Comparison of ENCODE assay signal across 1 cellular context in genomic region chr3:33717616-33717865, GRCh38.
TF ChIP-seq lines count a peak whose summit lies in the region.

No MANE protein-coding gene starts in this region.

TF ChIP-seq in HepG2, 621 proteins besides CTCF, POLR2A, EP300 and RAD21 (continued from another document):
- TF ChIP-seq, protein P1, sequence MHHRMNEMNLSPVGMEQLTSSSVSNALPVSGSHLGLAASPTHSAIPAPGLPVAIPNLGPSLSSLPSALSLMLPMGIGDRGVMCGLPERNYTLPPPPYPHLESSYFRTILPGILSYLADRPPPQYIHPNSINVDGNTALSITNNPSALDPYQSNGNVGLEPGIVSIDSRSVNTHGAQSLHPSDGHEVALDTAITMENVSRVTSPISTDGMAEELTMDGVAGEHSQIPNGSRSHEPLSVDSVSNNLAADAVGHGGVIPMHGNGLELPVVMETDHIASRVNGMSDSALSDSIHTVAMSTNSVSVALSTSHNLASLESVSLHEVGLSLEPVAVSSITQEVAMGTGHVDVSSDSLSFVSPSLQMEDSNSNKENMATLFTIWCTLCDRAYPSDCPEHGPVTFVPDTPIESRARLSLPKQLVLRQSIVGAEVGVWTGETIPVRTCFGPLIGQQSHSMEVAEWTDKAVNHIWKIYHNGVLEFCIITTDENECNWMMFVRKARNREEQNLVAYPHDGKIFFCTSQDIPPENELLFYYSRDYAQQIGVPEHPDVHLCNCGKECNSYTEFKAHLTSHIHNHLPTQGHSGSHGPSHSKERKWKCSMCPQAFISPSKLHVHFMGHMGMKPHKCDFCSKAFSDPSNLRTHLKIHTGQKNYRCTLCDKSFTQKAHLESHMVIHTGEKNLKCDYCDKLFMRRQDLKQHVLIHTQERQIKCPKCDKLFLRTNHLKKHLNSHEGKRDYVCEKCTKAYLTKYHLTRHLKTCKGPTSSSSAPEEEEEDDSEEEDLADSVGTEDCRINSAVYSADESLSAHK (CRISPR knock-in tag; IDR thresholded peaks at IDR 0.05; ENCODE audit: borderline replicate concordance), result no peak
- TF ChIP-seq ZNF607 (CRISPR knock-in tag; IDR thresholded peaks at IDR 0.05; ENCODE audit: borderline replicate concordance), result 0 out of 2 replicates have a peak, but pooled peaks have one; percentile 10
- TF ChIP-seq ZFP82 (CRISPR knock-in tag; IDR thresholded peaks at IDR 0.05; ENCODE audit: borderline replicate concordance), result 0 out of 2 replicates have a peak, but pooled peaks have one; percentile 27
- no peak for TF ChIP-seq NFYB (CRISPR knock-in tag; IDR thresholded peaks at IDR 0.05)
- TF ChIP-seq NFKB2 (CRISPR knock-in tag; IDR thresholded peaks at IDR 0.05; ENCODE audit: borderline replicate concordance), result peak; percentile 42; the same call in 1 of the 2 replicates
- TF ChIP-seq MED13 (CRISPR knock-in tag; IDR thresholded peaks at IDR 0.05), result peak; percentile 61; the same call in 1 of the 2 replicates
- TF ChIP-seq ISL2 (CRISPR knock-in tag; IDR thresholded peaks at IDR 0.05), result 0 out of 2 replicates have a peak, but pooled peaks have one; percentile 34
- TF ChIP-seq ZNF367 (CRISPR knock-in tag; IDR thresholded peaks at IDR 0.05; ENCODE audit: borderline replicate concordance), result peak; percentile 97
- TF ChIP-seq SNAPC2 (CRISPR knock-in tag; IDR thresholded peaks at IDR 0.05), result 0 out of 2 replicates have a peak, but pooled peaks have one; percentile 38
- no peak for TF ChIP-seq ZNF274 (CRISPR knock-in tag; IDR thresholded peaks at IDR 0.05)
- peak; percentile 69; the same call in 1 of the 2 replicates for TF ChIP-seq ZNF773 (CRISPR knock-in tag; IDR thresholded peaks at IDR 0.05; ENCODE audit: borderline replicate concordance)
- TF ChIP-seq, protein P2, sequence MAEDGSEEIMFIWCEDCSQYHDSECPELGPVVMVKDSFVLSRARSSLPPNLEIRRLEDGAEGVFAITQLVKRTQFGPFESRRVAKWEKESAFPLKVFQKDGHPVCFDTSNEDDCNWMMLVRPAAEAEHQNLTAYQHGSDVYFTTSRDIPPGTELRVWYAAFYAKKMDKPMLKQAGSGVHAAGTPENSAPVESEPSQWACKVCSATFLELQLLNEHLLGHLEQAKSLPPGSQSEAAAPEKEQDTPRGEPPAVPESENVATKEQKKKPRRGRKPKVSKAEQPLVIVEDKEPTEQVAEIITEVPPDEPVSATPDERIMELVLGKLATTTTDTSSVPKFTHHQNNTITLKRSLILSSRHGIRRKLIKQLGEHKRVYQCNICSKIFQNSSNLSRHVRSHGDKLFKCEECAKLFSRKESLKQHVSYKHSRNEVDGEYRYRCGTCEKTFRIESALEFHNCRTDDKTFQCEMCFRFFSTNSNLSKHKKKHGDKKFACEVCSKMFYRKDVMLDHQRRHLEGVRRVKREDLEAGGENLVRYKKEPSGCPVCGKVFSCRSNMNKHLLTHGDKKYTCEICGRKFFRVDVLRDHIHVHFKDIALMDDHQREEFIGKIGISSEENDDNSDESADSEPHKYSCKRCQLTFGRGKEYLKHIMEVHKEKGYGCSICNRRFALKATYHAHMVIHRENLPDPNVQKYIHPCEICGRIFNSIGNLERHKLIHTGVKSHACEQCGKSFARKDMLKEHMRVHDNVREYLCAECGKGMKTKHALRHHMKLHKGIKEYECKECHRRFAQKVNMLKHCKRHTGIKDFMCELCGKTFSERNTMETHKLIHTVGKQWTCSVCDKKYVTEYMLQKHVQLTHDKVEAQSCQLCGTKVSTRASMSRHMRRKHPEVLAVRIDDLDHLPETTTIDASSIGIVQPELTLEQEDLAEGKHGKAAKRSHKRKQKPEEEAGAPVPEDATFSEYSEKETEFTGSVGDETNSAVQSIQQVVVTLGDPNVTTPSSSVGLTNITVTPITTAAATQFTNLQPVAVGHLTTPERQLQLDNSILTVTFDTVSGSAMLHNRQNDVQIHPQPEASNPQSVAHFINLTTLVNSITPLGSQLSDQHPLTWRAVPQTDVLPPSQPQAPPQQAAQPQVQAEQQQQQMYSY (CRISPR knock-in tag; IDR thresholded peaks at IDR 0.05), result peak; percentile 75; the same call in 1 of the 2 replicates
- 0 out of 2 replicates have a peak, but pooled peaks have one; percentile 30 for TF ChIP-seq ZZZ3 (CRISPR knock-in tag; IDR thresholded peaks at IDR 0.05; ENCODE audit: borderline replicate concordance)
- TF ChIP-seq ZNF589 (CRISPR knock-in tag; conservative IDR thresholded peaks at IDR 0.05), result 0 out of 2 replicates have a peak, but pooled peaks have one; percentile 20
- peak; percentile 52 for TF ChIP-seq ELF1 (CRISPR knock-in tag; IDR thresholded peaks at IDR 0.05)
- TF ChIP-seq ZNF264 (CRISPR knock-in tag; IDR thresholded peaks at IDR 0.05), result 0 out of 2 replicates have a peak, but pooled peaks have one; percentile 38
- TF ChIP-seq TCF7 (IDR thresholded peaks at IDR 0.05; ENCODE audit: low read depth), result peak; percentile 47; the same call in 1 of the 2 replicates
- peak; percentile 23; the same call in 1 of the 2 replicates for TF ChIP-seq ZNF816 (CRISPR knock-in tag; IDR thresholded peaks at IDR 0.05; ENCODE audit: borderline replicate concordance)
- no peak for TF ChIP-seq ZNF350 (CRISPR knock-in tag; IDR thresholded peaks at IDR 0.05; ENCODE audit: borderline replicate concordance, low read depth)
- TF ChIP-seq ADNP (CRISPR knock-in tag; IDR thresholded peaks at IDR 0.05), result peak; percentile 47; the same call in 1 of the 2 replicates
- no peak for TF ChIP-seq E2F2 (CRISPR knock-in tag; IDR thresholded peaks at IDR 0.05; ENCODE audit: borderline replicate concordance)
- TF ChIP-seq, protein P3, sequence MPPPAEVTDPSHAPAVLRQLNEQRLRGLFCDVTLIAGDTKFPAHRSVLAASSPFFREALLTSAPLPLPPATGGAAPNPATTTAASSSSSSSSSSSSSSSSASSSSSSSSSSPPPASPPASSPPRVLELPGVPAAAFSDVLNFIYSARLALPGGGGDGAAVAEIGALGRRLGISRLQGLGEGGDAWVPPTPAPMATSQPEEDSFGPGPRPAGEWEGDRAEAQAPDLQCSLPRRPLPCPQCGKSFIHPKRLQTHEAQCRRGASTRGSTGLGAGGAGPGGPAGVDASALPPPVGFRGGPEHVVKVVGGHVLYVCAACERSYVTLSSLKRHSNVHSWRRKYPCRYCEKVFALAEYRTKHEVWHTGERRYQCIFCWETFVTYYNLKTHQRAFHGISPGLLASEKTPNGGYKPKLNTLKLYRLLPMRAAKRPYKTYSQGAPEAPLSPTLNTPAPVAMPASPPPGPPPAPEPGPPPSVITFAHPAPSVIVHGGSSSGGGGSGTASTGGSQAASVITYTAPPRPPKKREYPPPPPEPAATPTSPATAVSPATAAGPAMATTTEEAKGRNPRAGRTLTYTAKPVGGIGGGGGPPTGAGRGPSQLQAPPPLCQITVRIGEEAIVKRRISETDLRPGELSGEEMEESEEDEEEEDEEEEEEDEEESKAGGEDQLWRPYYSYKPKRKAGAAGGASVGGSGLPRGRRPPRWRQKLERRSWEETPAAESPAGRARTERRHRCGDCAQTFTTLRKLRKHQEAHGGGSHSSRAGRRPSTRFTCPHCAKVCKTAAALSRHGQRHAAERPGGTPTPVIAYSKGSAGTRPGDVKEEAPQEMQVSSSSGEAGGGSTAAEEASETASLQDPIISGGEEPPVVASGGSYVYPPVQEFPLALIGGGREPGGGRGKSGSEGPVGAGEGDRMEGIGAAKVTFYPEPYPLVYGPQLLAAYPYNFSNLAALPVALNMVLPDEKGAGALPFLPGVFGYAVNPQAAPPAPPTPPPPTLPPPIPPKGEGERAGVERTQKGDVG (CRISPR knock-in tag; IDR thresholded peaks at IDR 0.05; ENCODE audit: borderline replicate concordance), result peak; percentile 39; the same call in 1 of the 2 replicates
- TF ChIP-seq, protein P4, sequence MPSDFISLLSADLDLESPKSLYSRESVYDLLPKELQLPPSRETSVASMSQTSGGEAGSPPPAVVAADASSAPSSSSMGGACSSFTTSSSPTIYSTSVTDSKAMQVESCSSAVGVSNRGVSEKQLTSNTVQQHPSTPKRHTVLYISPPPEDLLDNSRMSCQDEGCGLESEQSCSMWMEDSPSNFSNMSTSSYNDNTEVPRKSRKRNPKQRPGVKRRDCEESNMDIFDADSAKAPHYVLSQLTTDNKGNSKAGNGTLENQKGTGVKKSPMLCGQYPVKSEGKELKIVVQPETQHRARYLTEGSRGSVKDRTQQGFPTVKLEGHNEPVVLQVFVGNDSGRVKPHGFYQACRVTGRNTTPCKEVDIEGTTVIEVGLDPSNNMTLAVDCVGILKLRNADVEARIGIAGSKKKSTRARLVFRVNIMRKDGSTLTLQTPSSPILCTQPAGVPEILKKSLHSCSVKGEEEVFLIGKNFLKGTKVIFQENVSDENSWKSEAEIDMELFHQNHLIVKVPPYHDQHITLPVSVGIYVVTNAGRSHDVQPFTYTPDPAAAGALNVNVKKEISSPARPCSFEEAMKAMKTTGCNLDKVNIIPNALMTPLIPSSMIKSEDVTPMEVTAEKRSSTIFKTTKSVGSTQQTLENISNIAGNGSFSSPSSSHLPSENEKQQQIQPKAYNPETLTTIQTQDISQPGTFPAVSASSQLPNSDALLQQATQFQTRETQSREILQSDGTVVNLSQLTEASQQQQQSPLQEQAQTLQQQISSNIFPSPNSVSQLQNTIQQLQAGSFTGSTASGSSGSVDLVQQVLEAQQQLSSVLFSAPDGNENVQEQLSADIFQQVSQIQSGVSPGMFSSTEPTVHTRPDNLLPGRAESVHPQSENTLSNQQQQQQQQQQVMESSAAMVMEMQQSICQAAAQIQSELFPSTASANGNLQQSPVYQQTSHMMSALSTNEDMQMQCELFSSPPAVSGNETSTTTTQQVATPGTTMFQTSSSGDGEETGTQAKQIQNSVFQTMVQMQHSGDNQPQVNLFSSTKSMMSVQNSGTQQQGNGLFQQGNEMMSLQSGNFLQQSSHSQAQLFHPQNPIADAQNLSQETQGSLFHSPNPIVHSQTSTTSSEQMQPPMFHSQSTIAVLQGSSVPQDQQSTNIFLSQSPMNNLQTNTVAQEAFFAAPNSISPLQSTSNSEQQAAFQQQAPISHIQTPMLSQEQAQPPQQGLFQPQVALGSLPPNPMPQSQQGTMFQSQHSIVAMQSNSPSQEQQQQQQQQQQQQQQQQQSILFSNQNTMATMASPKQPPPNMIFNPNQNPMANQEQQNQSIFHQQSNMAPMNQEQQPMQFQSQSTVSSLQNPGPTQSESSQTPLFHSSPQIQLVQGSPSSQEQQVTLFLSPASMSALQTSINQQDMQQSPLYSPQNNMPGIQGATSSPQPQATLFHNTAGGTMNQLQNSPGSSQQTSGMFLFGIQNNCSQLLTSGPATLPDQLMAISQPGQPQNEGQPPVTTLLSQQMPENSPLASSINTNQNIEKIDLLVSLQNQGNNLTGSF (CRISPR knock-in tag; IDR thresholded peaks at IDR 0.05), result 0 out of 2 replicates have a peak, but pooled peaks have one; percentile 23
- 0 out of 2 replicates have a peak, but pooled peaks have one; percentile 54 for TF ChIP-seq ZNF460 (CRISPR knock-in tag; IDR thresholded peaks at IDR 0.05; ENCODE audit: borderline replicate concordance)
- TF ChIP-seq BRD4 (CRISPR knock-in tag; IDR thresholded peaks at IDR 0.05), result 0 out of 2 replicates have a peak, but pooled peaks have one; percentile 22
- peak; percentile 36; the same call in 1 of the 2 replicates for TF ChIP-seq PITX1 (CRISPR knock-in tag; IDR thresholded peaks at IDR 0.05)
- 0 out of 2 replicates have a peak, but pooled peaks have one; percentile 44 for TF ChIP-seq NKX3-1 (CRISPR knock-in tag; IDR thresholded peaks at IDR 0.05)
- TF ChIP-seq MAF1 (CRISPR knock-in tag; IDR thresholded peaks at IDR 0.05; ENCODE audit: borderline replicate concordance), result peak; percentile 66; the same call in 1 of the 2 replicates
- peak; percentile 30; the same call in 1 of the 2 replicates for TF ChIP-seq ZNF263 (CRISPR knock-in tag; IDR thresholded peaks at IDR 0.05)
- 0 out of 2 replicates have a peak, but pooled peaks have one; percentile 31 for TF ChIP-seq ELK4 (CRISPR knock-in tag; IDR thresholded peaks at IDR 0.05; ENCODE audit: borderline replicate concordance)
